In the genomic region with DNA sequence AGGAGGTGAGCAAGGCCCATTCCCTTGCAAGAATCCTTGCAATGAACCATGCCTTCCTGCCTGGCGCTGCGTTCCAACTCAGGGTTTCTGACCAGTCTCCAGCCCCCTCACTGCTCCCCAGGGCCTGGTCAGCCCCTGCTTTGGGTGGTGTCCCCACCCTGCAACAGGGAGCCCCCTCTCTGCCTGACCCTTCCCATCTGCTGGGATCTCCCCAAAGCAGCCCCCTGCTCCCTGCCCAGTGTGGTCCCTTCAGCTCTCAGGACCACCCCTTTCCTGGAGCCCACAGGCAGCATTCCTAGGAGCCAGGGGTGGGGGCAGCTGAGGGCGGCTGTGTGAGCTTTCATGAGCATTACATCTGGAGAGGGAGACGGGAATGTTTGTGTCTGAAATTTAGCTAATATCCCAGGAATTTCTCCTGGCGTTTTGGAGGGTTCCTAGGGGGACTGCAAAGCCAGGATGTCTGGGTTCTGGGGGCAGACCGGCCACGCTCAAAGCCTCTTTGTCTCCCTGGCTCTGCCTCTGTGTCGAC, we compare ENCODE assay signal across 17 cellular contexts.
"Had no signal": no experiment of that assay in that cellular context is flagged by ENCODE, and none has a peak within 500 bp of the region (broad histone marks: within the 10 kb centered on the region; RNA-seq: fewer than 3 reads in every experiment).

No MANE protein-coding gene starts in this region.

- ATAC-seq: activated CD8-positive, alpha-beta T cell treated with anti-CD3 and anti-CD28 coated beads for 36 hours; mucosa of descending colon; naive thymus-derived CD8-positive, alpha-beta T cell had no signal

- H3K27ac Mint-ChIP-seq: activated CD8-positive, alpha-beta T cell treated with anti-CD3 and anti-CD28 coated beads for 36 hours; activated naive CD4-positive, alpha-beta T cell treated with anti-CD3 and anti-CD28 coated beads, Interleukin-2, amount 10 ng/mL, durations not matched to agents 7 days and 5 days; T-cell had no signal

- H3K4me3 ChIP-seq: lower lobe of right lung, mucosa of descending colon, stomach, thyroid gland had no signal

- H3K4me3 Mint-ChIP-seq: activated CD8-positive, alpha-beta T cell treated with anti-CD3 and anti-CD28 coated beads for 36 hours; activated naive CD4-positive, alpha-beta T cell treated with anti-CD3 and anti-CD28 coated beads, Interleukin-2, amount 10 ng/mL, durations not matched to agents 7 days and 5 days; naive thymus-derived CD8-positive, alpha-beta T cell; T-cell had no signal

- H3K27me3 Mint-ChIP-seq: activated CD8-positive, alpha-beta T cell treated with anti-CD3 and anti-CD28 coated beads for 36 hours; naive thymus-derived CD8-positive, alpha-beta T cell; T-cell had no signal

- H3K27ac ChIP-seq: epithelial cell of prostate, lower lobe of right lung, stomach, thyroid gland had no signal

- H3K9me3 Mint-ChIP-seq: activated CD8-positive, alpha-beta T cell treated with anti-CD3 and anti-CD28 coated beads for 36 hours; activated naive CD4-positive, alpha-beta T cell treated with anti-CD3 and anti-CD28 coated beads, Interleukin-2, amount 10 ng/mL, durations not matched to agents 7 days and 5 days; naive thymus-derived CD8-positive, alpha-beta T cell; T-cell had no signal

- DNase-seq: activated CD8-positive, alpha-beta memory T cell treated with anti-CD3 and anti-CD28 coated beads, Interleukin-2, amount 50 U/mL, for 48 hours; activated CD8-positive, alpha-beta T cell treated with anti-CD3 and anti-CD28 coated beads for 36 hours; activated naive CD4-positive, alpha-beta T cell treated with anti-CD3 and anti-CD28 coated beads, Interleukin-2, amount 10 ng/mL, durations not matched to agents 7 days and 5 days; central memory CD4-positive, alpha-beta T cell; cortex of kidney; effector memory CD4-positive, alpha-beta T cell; hippocampal formation; lower lobe of right lung; mucosa of descending colon; naive thymus-derived CD8-positive, alpha-beta T cell; stimulated activated CD4-positive, alpha-beta T cell treated with anti-CD3 and anti-CD28 coated beads, Interleukin-4, amount 100 ng/mL, for 1 hour; stimulated activated CD8-positive, alpha-beta memory T cell treated with anti-CD3 and anti-CD28 coated beads, Interleukin-4, amount 100 ng/mL, for 48 hours; stomach; T-cell; T1000; thyroid gland had no signal

- H3K9me3 ChIP-seq: lower lobe of right lung, mucosa of descending colon, stomach, thyroid gland had no signal

- H3K4me1 Mint-ChIP-seq: activated naive CD4-positive, alpha-beta T cell treated with anti-CD3 and anti-CD28 coated beads, Interleukin-2, amount 10 ng/mL, durations not matched to agents 7 days and 5 days; naive thymus-derived CD8-positive, alpha-beta T cell; T-cell had no signal

- H3K36me3 ChIP-seq: lower lobe of right lung, stomach, thyroid gland had no signal

- H3K36me3 Mint-ChIP-seq: activated naive CD4-positive, alpha-beta T cell treated with anti-CD3 and anti-CD28 coated beads, Interleukin-2, amount 10 ng/mL, durations not matched to agents 7 days and 5 days; naive thymus-derived CD8-positive, alpha-beta T cell; T-cell had no signal

- H3K27me3 ChIP-seq: stomach, thyroid gland had no signal
